ENCODE assay signal across 19 cellular contexts in the genomic region with DNA sequence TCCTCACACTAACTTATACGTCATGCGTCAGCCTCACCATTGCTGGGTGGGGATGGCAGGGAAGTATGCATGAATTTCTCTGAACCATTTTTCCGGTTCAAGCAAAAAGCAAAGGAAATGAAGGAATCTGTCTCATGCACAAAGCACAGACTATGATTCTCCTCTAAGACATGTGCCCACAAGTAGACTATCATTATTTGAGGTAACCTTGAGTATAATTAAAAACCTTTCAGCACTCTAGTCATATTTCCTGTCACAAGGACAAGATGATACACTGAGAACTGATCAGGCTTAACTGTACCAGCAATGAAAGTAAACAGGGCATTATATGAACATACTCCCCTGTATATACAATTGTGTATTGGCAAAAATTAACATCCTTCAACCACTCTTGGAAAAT.
"Had no signal": no experiment of that assay in that cellular context is flagged by ENCODE, and none has a peak within 500 bp of the region (broad histone marks: within the 10 kb centered on the region; RNA-seq: fewer than 3 reads in every experiment).

No MANE protein-coding gene starts in this region.

- ATAC-seq: left ventricle myocardium superior, right lobe of liver had no signal

- H3K27me3 ChIP-seq: brain microvascular endothelial cell, right lobe of liver, spleen, suprapubic skin had no signal

- H3K27ac ChIP-seq: brain microvascular endothelial cell, psoas muscle, right lobe of liver, spleen, suprapubic skin, VCaP had no signal

- H3K9me3 ChIP-seq: psoas muscle, right lobe of liver, spleen, suprapubic skin had no signal

- H3K4me1 ChIP-seq: right lobe of liver, spleen had no signal

- H3K4me3 ChIP-seq: psoas muscle, right lobe of liver, spleen, suprapubic skin had no signal

- FAIRE-seq: kidney had no signal

- DNase-seq: activated CD4-positive, alpha-beta T cell treated with anti-CD3 and anti-CD28 coated beads for 1 hour; activated CD4-positive, alpha-beta T cell treated with anti-CD3 and anti-CD28 coated beads, Interleukin-2, amount 50 U/mL, for 4 hours; activated naive CD4-positive, alpha-beta T cell; activated naive CD8-positive, alpha-beta T cell treated with anti-CD3 and anti-CD28 coated beads, Interleukin-2, amount 10 ng/mL, durations not matched to agents 7 days and 5 days; activated T-cell treated with anti-CD3 and anti-CD28 coated beads for 4 hours; anterior cingulate cortex; brain microvascular endothelial cell; effector memory CD4-positive, alpha-beta T cell; kidney; left ventricle myocardium superior; mesendoderm; occipital lobe; psoas muscle; right lobe of liver; spleen; T-helper 1 cell; trophoblast cell had no signal

- H3K36me3 ChIP-seq: brain microvascular endothelial cell, right lobe of liver, spleen, suprapubic skin had no signal
